ENCODE assay signal across 8 cellular contexts in genomic region chr4:128823025-128823661, GRCh38. TPM values are rescaled to one million over a fixed set of nuclear protein-coding genes. Genes with fewer than 3 reads are reported as not detected.
DNase-seq lines count a peak whose midpoint lies in the region; TF ChIP-seq lines count a peak whose summit lies in the region.
"Had no signal": no experiment of that assay in that cellular context is flagged by ENCODE, and none has a peak within 500 bp of the region (broad histone marks: within the 10 kb centered on the region; RNA-seq: fewer than 3 reads in every experiment).

No MANE protein-coding gene starts in this region.

- WGBS in SK-N-SH (ENCODE audit: low lambda C conversion rate): 11% methylated on average over 1 of the region's 1 CpG

- TF ChIP-seq EP300 in SK-N-SH (IDR thresholded peaks at IDR 0.05; ENCODE audit: borderline replicate concordance in 1 of 2, low read depth in 1 of 2, low read length in 1 of 2): peak; percentile 22 to 79; a peak in 2 of 4 replicates

- H3K9ac ChIP-seq in SK-N-SH: peak overlapping the region; percentile 29; the same call in 1 of the 2 replicates
- peak overlapping the region; percentile 77 for H3K9ac ChIP-seq in skeletal muscle satellite cell (ENCODE audit: low read depth, low read length)

- H2AFZ ChIP-seq in SK-N-SH (ENCODE audit: low read depth): no peak overlapping the region

- CTCF ChIA-PET in SK-N-SH (lab: Yijun Ruan, JAX): interaction anchor here (0.6 to 1.5 kb wide), 3 partner anchors 10 to 555 kb away, joined by 3 to 7 read pairs (median 5); no protein-coding TSS in a partner anchor

- H3K36me3 ChIP-seq in SK-N-SH (replicated peaks in 1 of 2; ENCODE audit: control insufficient read depth in 1 of 2, insufficient read depth in 2 of 2, low read length in 1 of 2) (no peaks in the 10 kb centered on the region), skeletal muscle satellite cell (ENCODE audit: insufficient read depth, low read length) (no peaks in the 10 kb centered on the region)
- H3K36me3 ChIP-seq: stomach had no signal

- DNase-seq in HCEC 1CT: peak; percentile 94
- no peak for DNase-seq in SK-N-SH
- peak; percentile 97 for DNase-seq in fibroblast of peridontal ligament (ENCODE audit: extremely low read depth)
- DNase-seq in NCI-H2107 treated with DMSO at 0.1 percent for 48 hours (lab: John Stamatoyannopoulos, UW; ENCODE audit: unreplicated experiment): no peak
- no peak for DNase-seq in NCI-H146 treated with DMSO at 0.1 percent for 48 hours (lab: John Stamatoyannopoulos, UW; ENCODE audit: unreplicated experiment)
- no peak for DNase-seq in NCI-H748 treated with DMSO at 0.1 percent for 48 hours (lab: John Stamatoyannopoulos, UW)
- DNase-seq: stomach had no signal

- H3K27me3 ChIP-seq in SK-N-SH (ENCODE audit: insufficient read depth) (no peaks in the 10 kb centered on the region), skeletal muscle satellite cell (ENCODE audit: control insufficient read depth, insufficient read depth, low read length) (no peaks in the 10 kb centered on the region)
- H3K27me3 ChIP-seq: stomach had no signal

- no peaks in the 10 kb centered on the region; the same call in 1 of the 2 replicates for H4K20me1 ChIP-seq in SK-N-SH (ENCODE audit: insufficient read depth)

- POLR2A ChIA-PET in SK-N-SH (lab: Yijun Ruan, JAX): interaction anchor here (0.6 kb wide), 1 partner anchor 942 kb away, joined by 6 read pairs; the partner anchor contains the start of gene PLK4

- H3K4me1 ChIP-seq in SK-N-SH (ENCODE audit: control insufficient read depth in 1 of 2, insufficient read depth in 2 of 2, low read depth in 1 of 2, low read length in 1 of 2) (peaks cover 17 to 37% of the 10 kb centered on the region in 2 experiments; a peak in 3 of 4 replicates), skeletal muscle satellite cell (ENCODE audit: control insufficient read depth, insufficient read depth, low read length) (peaks cover 59% of the 10 kb centered on the region)

- H3K9me2 ChIP-seq in SK-N-SH: no peaks in the 10 kb centered on the region

- H3K4me2 ChIP-seq in SK-N-SH (peak overlapping the region; percentile 13; the same call in 1 of the 2 replicates), skeletal muscle satellite cell (ENCODE audit: low read length) (peak overlapping the region; percentile 66)

- peaks cover 23% of the 10 kb centered on the region for H3F3A ChIP-seq in SK-N-SH (replicated peaks; ENCODE audit: insufficient read depth)

- peaks cover 93% of the 10 kb centered on the region for H3K79me2 ChIP-seq in SK-N-SH (ENCODE audit: insufficient read depth)

- H3K9me3 ChIP-seq in SK-N-SH: no peaks in the 10 kb centered on the region
- H3K9me3 ChIP-seq in skeletal muscle satellite cell (replicated peaks; ENCODE audit: low read length): no peaks in the 10 kb centered on the region
- H3K9me3 ChIP-seq: stomach had no signal

- no peak for TF ChIP-seq CTCF in SK-N-SH (IDR thresholded peaks at IDR 0.05)

- H3K4me3 ChIP-seq in SK-N-SH (ENCODE audit: low read depth in 2 of 2, low read length in 1 of 2): no peak overlapping the region
- no peak overlapping the region for H3K4me3 ChIP-seq in skeletal muscle satellite cell (ENCODE audit: low read length)
- H3K4me3 ChIP-seq: stomach had no signal

- peak overlapping the region in 1 of 2 experiments; percentile 79; a peak in 3 of 4 replicates for H3K27ac ChIP-seq in SK-N-SH (ENCODE audit: low read depth in 2 of 2, low read length in 1 of 2)

- no peak for TF ChIP-seq RAD21 in SK-N-SH (IDR thresholded peaks at IDR 0.05; ENCODE audit: low read length)

TF ChIP-seq in SK-N-SH, 30 proteins besides CTCF, POLR2A, EP300 and RAD21:
- peak; percentile 78 for TF ChIP-seq JUND (IDR thresholded peaks at IDR 0.05)
- TF ChIP-seq TCF12 (IDR thresholded peaks at IDR 0.05): peak; percentile 78
- TF ChIP-seq NRF1 (IDR thresholded peaks at IDR 0.05; ENCODE audit: low read depth, low read length): no peak
- no peak for TF ChIP-seq ELF1 (IDR thresholded peaks at IDR 0.05)
- TF ChIP-seq USF2 (IDR thresholded peaks at IDR 0.05; ENCODE audit: borderline replicate concordance, low read depth, low read length): no peak
- no peak for TF ChIP-seq EZH2phosphoT487 (IDR thresholded peaks at IDR 0.05; ENCODE audit: borderline replicate concordance, low read depth)
- TF ChIP-seq RXRA (IDR thresholded peaks at IDR 0.05; ENCODE audit: borderline replicate concordance, low read depth): peak; percentile 14; the same call in 1 of the 2 replicates
- TF ChIP-seq CHD2 (IDR thresholded peaks at IDR 0.05; ENCODE audit: low read length, partially characterized antibody): no peak
- peak; percentile 88 for TF ChIP-seq FOSL2 (IDR thresholded peaks at IDR 0.05; ENCODE audit: borderline replicate concordance, low read depth)
- peak; percentile 74 for TF ChIP-seq FOXM1 (IDR thresholded peaks at IDR 0.05; ENCODE audit: low read depth)
- TF ChIP-seq MEF2A (IDR thresholded peaks at IDR 0.05; ENCODE audit: borderline replicate concordance, low read depth): peak; percentile 14; the same call in 1 of the 2 replicates
- TF ChIP-seq TEAD4 (IDR thresholded peaks at IDR 0.05; ENCODE audit: borderline replicate concordance, insufficient read depth): peak; percentile 68
- TF ChIP-seq POLR2AphosphoS5 (IDR thresholded peaks at IDR 0.05; ENCODE audit: low read depth, low read length): peak; percentile 44; the same call in 1 of the 2 replicates
- no peak; the same call in 1 of the 2 replicates for TF ChIP-seq NFIC (IDR thresholded peaks at IDR 0.05; ENCODE audit: borderline replicate concordance)
- TF ChIP-seq, protein P1, sequence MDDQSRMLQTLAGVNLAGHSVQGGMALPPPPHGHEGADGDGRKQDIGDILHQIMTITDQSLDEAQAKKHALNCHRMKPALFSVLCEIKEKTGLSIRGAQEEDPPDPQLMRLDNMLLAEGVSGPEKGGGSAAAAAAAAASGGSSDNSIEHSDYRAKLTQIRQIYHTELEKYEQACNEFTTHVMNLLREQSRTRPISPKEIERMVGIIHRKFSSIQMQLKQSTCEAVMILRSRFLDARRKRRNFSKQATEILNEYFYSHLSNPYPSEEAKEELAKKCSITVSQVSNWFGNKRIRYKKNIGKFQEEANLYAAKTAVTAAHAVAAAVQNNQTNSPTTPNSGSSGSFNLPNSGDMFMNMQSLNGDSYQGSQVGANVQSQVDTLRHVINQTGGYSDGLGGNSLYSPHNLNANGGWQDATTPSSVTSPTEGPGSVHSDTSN (IDR thresholded peaks at IDR 0.05): peak; percentile 78

RNA-seq across cellular contexts. Expression of gene JADE1, which starts 13.6 kb away (rescaled TPM):
- polyA plus RNA-seq in SK-N-SH (2012; rRNA removed): 9.1 and 10.9 TPM in 2 replicates
- 9.6 and 11.1 TPM in 2 replicates for polyA plus RNA-seq in SK-N-SH (2012; cell fraction: cytosol; rRNA removed)
- 13.7 and 18.1 TPM in 2 replicates for polyA plus RNA-seq in SK-N-SH (2012; cell fraction: nucleus; rRNA removed)
- 17.0 and 20.5 TPM in 2 replicates for total RNA-seq in skeletal muscle satellite cell (2012; rRNA removed)

Comparison
In these comparisons a context has a peak if more than half of its experiments do, and no peak if none do; other contexts are left out.
1. DNase-seq: peak in HCEC 1CT (single experiment) and fibroblast of peridontal ligament (single experiment); none in SK-N-SH (single experiment), NCI-H2107 treated with DMSO at 0.1 percent for 48 hours (single experiment), NCI-H146 treated with DMSO at 0.1 percent for 48 hours (single experiment) and NCI-H748 treated with DMSO at 0.1 percent for 48 hours (single experiment).